In genomic region chr4:7823416-7823824, GRCh38 we compare ENCODE assay signal across 1 cellular context.
TF ChIP-seq lines count a peak whose summit lies in the region.

No MANE protein-coding gene starts in this region.

TF ChIP-seq in HepG2, 621 proteins besides CTCF, POLR2A, EP300 and RAD21 (continued from another document):
- TF ChIP-seq HNF1A (IDR thresholded peaks at IDR 0.05; ENCODE audit: low read depth): peak; percentile 67
- TF ChIP-seq HNF1A (CRISPR knock-in tag; IDR thresholded peaks at IDR 0.05; ENCODE audit: borderline replicate concordance): peak; percentile 48; the same call in 1 of the 2 replicates
- TF ChIP-seq KIAA2018 (CRISPR knock-in tag; IDR thresholded peaks at IDR 0.05; ENCODE audit: borderline replicate concordance): no peak
- no peak for TF ChIP-seq NCOR1 (IDR thresholded peaks at IDR 0.05; ENCODE audit: borderline replicate concordance, low read length)
- TF ChIP-seq ZNF510 (CRISPR knock-in tag; IDR thresholded peaks at IDR 0.05; ENCODE audit: low read depth): no peak
- no peak for TF ChIP-seq ZNF234 (CRISPR knock-in tag; conservative IDR thresholded peaks at IDR 0.05)
- TF ChIP-seq, protein P1, sequence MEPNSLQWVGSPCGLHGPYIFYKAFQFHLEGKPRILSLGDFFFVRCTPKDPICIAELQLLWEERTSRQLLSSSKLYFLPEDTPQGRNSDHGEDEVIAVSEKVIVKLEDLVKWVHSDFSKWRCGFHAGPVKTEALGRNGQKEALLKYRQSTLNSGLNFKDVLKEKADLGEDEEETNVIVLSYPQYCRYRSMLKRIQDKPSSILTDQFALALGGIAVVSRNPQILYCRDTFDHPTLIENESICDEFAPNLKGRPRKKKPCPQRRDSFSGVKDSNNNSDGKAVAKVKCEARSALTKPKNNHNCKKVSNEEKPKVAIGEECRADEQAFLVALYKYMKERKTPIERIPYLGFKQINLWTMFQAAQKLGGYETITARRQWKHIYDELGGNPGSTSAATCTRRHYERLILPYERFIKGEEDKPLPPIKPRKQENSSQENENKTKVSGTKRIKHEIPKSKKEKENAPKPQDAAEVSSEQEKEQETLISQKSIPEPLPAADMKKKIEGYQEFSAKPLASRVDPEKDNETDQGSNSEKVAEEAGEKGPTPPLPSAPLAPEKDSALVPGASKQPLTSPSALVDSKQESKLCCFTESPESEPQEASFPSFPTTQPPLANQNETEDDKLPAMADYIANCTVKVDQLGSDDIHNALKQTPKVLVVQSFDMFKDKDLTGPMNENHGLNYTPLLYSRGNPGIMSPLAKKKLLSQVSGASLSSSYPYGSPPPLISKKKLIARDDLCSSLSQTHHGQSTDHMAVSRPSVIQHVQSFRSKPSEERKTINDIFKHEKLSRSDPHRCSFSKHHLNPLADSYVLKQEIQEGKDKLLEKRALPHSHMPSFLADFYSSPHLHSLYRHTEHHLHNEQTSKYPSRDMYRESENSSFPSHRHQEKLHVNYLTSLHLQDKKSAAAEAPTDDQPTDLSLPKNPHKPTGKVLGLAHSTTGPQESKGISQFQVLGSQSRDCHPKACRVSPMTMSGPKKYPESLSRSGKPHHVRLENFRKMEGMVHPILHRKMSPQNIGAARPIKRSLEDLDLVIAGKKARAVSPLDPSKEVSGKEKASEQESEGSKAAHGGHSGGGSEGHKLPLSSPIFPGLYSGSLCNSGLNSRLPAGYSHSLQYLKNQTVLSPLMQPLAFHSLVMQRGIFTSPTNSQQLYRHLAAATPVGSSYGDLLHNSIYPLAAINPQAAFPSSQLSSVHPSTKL (CRISPR knock-in tag; IDR thresholded peaks at IDR 0.05): peak; percentile 37; the same call in 1 of the 2 replicates
- no peak for TF ChIP-seq ZNF20 (CRISPR knock-in tag; IDR thresholded peaks at IDR 0.05)
- TF ChIP-seq HMG20A (CRISPR knock-in tag; IDR thresholded peaks at IDR 0.05; ENCODE audit: borderline replicate concordance): peak; percentile 27; the same call in 1 of the 2 replicates
- no peak for TF ChIP-seq FIP1L1 (IDR thresholded peaks at IDR 0.05; ENCODE audit: borderline replicate concordance, insufficient read depth, low read depth, low read length)
- TF ChIP-seq SAP130 (CRISPR knock-in tag; IDR thresholded peaks at IDR 0.05; ENCODE audit: low read depth): peak; percentile 31
- TF ChIP-seq ZNF773 (CRISPR knock-in tag; IDR thresholded peaks at IDR 0.05; ENCODE audit: borderline replicate concordance): no peak
